1 cellular context compared by ENCODE assay signal in the genomic region with DNA sequence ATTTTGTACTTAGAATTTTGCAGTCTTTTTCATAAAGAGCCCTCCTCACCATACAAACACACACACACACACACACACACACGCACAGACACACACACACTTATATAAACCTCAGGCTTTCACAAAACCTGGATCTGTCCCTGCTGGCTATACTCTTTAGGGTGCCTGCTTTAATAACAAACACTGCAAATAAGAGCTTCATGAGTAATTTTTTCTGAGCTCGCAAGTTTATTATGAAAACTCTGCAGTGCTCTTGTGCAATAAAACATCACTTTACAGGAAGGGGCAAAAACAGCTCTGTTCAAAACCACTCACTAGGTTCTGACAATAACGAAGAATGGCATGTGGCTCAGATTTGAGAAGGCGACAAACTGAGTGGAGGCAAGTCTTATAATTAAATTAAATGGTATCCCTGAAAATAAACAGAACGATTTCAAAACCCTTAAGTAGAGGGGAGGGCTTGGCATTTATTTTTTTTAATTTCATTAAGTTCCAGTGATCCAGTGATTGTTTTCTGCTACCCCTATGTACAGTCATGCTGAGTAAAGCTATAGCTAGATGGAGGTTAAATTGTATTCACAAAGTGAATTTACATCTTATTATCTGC.
TF ChIP-seq lines count a peak whose summit lies in the region.

No MANE protein-coding gene starts in this region.

TF ChIP-seq in SK-N-SH treated with all-trans-retinoic acid at 6 μM for 48 hours, 23 proteins besides CTCF, POLR2A, EP300 and RAD21 (continued from another document):
- TF ChIP-seq, protein P1, sequence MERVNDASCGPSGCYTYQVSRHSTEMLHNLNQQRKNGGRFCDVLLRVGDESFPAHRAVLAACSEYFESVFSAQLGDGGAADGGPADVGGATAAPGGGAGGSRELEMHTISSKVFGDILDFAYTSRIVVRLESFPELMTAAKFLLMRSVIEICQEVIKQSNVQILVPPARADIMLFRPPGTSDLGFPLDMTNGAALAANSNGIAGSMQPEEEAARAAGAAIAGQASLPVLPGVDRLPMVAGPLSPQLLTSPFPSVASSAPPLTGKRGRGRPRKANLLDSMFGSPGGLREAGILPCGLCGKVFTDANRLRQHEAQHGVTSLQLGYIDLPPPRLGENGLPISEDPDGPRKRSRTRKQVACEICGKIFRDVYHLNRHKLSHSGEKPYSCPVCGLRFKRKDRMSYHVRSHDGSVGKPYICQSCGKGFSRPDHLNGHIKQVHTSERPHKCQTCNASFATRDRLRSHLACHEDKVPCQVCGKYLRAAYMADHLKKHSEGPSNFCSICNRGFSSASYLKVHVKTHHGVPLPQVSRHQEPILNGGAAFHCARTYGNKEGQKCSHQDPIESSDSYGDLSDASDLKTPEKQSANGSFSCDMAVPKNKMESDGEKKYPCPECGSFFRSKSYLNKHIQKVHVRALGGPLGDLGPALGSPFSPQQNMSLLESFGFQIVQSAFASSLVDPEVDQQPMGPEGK (CRISPR knock-in tag; IDR thresholded peaks at IDR 0.05; ENCODE audit: borderline replicate concordance), result peak; percentile 34; the same call in 1 of the 2 replicates
- no peak for TF ChIP-seq ESRRG (CRISPR knock-in tag; IDR thresholded peaks at IDR 0.05)
- TF ChIP-seq GLIS3 (CRISPR knock-in tag; IDR thresholded peaks at IDR 0.05), result no peak
- no peak for TF ChIP-seq OSR1 (CRISPR knock-in tag; IDR thresholded peaks at IDR 0.05)
- TF ChIP-seq ZC3H10 (CRISPR knock-in tag; IDR thresholded peaks at IDR 0.05), result no peak
- TF ChIP-seq, protein P2, sequence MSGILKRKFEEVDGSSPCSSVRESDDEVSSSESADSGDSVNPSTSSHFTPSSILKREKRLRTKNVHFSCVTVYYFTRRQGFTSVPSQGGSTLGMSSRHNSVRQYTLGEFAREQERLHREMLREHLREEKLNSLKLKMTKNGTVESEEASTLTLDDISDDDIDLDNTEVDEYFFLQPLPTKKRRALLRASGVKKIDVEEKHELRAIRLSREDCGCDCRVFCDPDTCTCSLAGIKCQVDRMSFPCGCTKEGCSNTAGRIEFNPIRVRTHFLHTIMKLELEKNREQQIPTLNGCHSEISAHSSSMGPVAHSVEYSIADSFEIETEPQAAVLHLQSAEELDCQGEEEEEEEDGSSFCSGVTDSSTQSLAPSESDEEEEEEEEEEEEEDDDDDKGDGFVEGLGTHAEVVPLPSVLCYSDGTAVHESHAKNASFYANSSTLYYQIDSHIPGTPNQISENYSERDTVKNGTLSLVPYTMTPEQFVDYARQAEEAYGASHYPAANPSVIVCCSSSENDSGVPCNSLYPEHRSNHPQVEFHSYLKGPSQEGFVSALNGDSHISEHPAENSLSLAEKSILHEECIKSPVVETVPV (CRISPR knock-in tag; IDR thresholded peaks at IDR 0.05), result no peak
